In genomic region chr3:172106989-172107388, GRCh38 we compare ENCODE assay signal across 8 cellular contexts.
A peak's percentile ranks its signal among the peaks of the same experiment; 100 is the strongest.
DNase-seq lines count a peak whose midpoint lies in the region; ATAC-seq and TF ChIP-seq lines count a peak whose summit lies in the region.

No MANE protein-coding gene starts in this region.

- H3K27me3 Mint-ChIP-seq in WTC11 (ENCODE audit: low read depth): no peaks in the 10 kb centered on the region
- no peaks in the 10 kb centered on the region for H3K27me3 Mint-ChIP-seq in dendritic cell treated with granulocyte-macrophage colony-stimulating factor and Interleukin-4, amounts not matched to agents 40 ng/mL and 50 ng/mL, for 4 days

- WGBS in GM23248 (ENCODE audit: low coverage in 1 of 2, low lambda C conversion rate in 2 of 2, missing lambda C conversion rate in 2 of 2), 2 experiments: 73 to 74% methylated on average over 7 of the region's 7 CpGs

- no peaks in the 10 kb centered on the region for H3K36me3 Mint-ChIP-seq in WTC11
- H3K36me3 Mint-ChIP-seq in dendritic cell treated with granulocyte-macrophage colony-stimulating factor and Interleukin-4, amounts not matched to agents 40 ng/mL and 50 ng/mL, for 4 days (ENCODE audit: low read depth): peaks cover 18% of the 10 kb centered on the region

- no peak for TF ChIP-seq CTCF in WTC11 (IDR thresholded peaks at IDR 0.05)

- POLR2A ChIA-PET in WTC11 (lab: Charles Lee): no interaction called here

- H3K4me3 ChIP-seq in skeletal muscle tissue (ENCODE audit: low read length in 3 of 3) (no peak overlapping the region), GM23248 (no peak overlapping the region)

- peaks cover 41% of the 10 kb centered on the region for H4K20me1 ChIP-seq in GM23248 (ENCODE audit: insufficient read depth)

- H3K4me1 Mint-ChIP-seq in WTC11: peaks cover 82% of the 10 kb centered on the region
- peaks cover 64% of the 10 kb centered on the region for H3K4me1 Mint-ChIP-seq in dendritic cell treated with granulocyte-macrophage colony-stimulating factor and Interleukin-4, amounts not matched to agents 40 ng/mL and 50 ng/mL, for 4 days (ENCODE audit: low read depth)

- CTCF ChIA-PET in WTC11 (lab: Charles Lee): no interaction called here

- peaks cover 5 to 25% (median 25%) of the 10 kb centered on the region in 3 donors for H3K4me1 ChIP-seq in skeletal muscle tissue (ENCODE audit: control insufficient read depth in 3 of 3, insufficient read depth in 3 of 3, low read length in 3 of 3)
- H3K4me1 ChIP-seq in GM23248 (ENCODE audit: insufficient read depth): peaks cover 57% of the 10 kb centered on the region

- ATAC-seq in GM19468 (IDR thresholded peaks at IDR 0.05; ENCODE audit: extremely low read depth, unreplicated experiment): peak; percentile 10
- peak; percentile 50 for ATAC-seq in HG03460 (IDR thresholded peaks at IDR 0.05; ENCODE audit: unreplicated experiment)
- ATAC-seq in WTC11: no peak

- no peaks in the 10 kb centered on the region for H3K9me2 ChIP-seq in GM23248 (ENCODE audit: insufficient read depth)

- intact Hi-C loops in dendritic cell treated with granulocyte-macrophage colony-stimulating factor and Interleukin-4, amounts not matched to agents 40 ng/mL and 50 ng/mL, for 4 days (cut with micrococcal nuclease): loop anchor here (5.0 kb wide), 1 partner anchor 65 kb away; no protein-coding TSS in a partner anchor

- H3K9me3 ChIP-seq in skeletal muscle tissue (ENCODE audit: control insufficient read depth in 3 of 3, low read length in 3 of 3) (no peaks in the 10 kb centered on the region), GM23248 (ENCODE audit: low read depth) (no peaks in the 10 kb centered on the region)

- no peaks in the 10 kb centered on the region for H3K9me3 Mint-ChIP-seq in WTC11
- H3K9me3 Mint-ChIP-seq in dendritic cell treated with granulocyte-macrophage colony-stimulating factor and Interleukin-4, amounts not matched to agents 40 ng/mL and 50 ng/mL, for 4 days: no peaks in the 10 kb centered on the region

- peak overlapping the region; percentile 4 for H3K27ac ChIP-seq in skeletal muscle tissue (ENCODE audit: low read depth, low read length)
- no peak overlapping the region; the same call in 1 of the 2 replicates for H3K27ac ChIP-seq in GM23248

- peaks cover 76% of the 10 kb centered on the region for H3F3A ChIP-seq in GM23248 (ENCODE audit: insufficient read depth)

- no peaks in the 10 kb centered on the region for H3K27me3 ChIP-seq in skeletal muscle tissue (ENCODE audit: control insufficient read depth in 3 of 3, insufficient read depth in 3 of 3, low read length in 3 of 3)
- H3K27me3 ChIP-seq in GM23248 (replicated peaks; ENCODE audit: insufficient read depth): no peaks in the 10 kb centered on the region

- peak overlapping the region; percentile 89 for H3K27ac Mint-ChIP-seq in WTC11
- H3K27ac Mint-ChIP-seq in dendritic cell treated with granulocyte-macrophage colony-stimulating factor and Interleukin-4, amounts not matched to agents 40 ng/mL and 50 ng/mL, for 4 days: peak overlapping the region; percentile 90

- no peaks in the 10 kb centered on the region for H3K36me3 ChIP-seq in skeletal muscle tissue (ENCODE audit: control insufficient read depth in 3 of 3, insufficient read depth in 3 of 3, low read length in 3 of 3)
- H3K36me3 ChIP-seq in GM23248 (ENCODE audit: low read depth): peaks cover 2% of the 10 kb centered on the region; the same call in 1 of the 2 replicates

- in situ Hi-C loops in GM23248 (cut with MboI): no loop called here

- H3K4me3 Mint-ChIP-seq in WTC11: no peak overlapping the region
- peak overlapping the region; percentile 68 for H3K4me3 Mint-ChIP-seq in dendritic cell treated with granulocyte-macrophage colony-stimulating factor and Interleukin-4, amounts not matched to agents 40 ng/mL and 50 ng/mL, for 4 days

- no peak overlapping the region for H2AFZ ChIP-seq in GM23248

- H3K9ac ChIP-seq in skeletal muscle tissue (ENCODE audit: low read depth in 1 of 3, low read length in 3 of 3) (no peak overlapping the region), GM23248 (no peak overlapping the region)

- DNase-seq in WTC11 (ENCODE audit: low spot score) (no peak), GM23248 (no peak), SHP77 (lab: John Stamatoyannopoulos, UW) (no peak), AG20443 (ENCODE audit: low spot score) (no peak)

- H3K4me2 ChIP-seq in GM23248 (ENCODE audit: unreplicated experiment): no peak overlapping the region

- peaks cover 100% of the 10 kb centered on the region for H3K79me2 ChIP-seq in GM23248 (ENCODE audit: insufficient read depth)

TF ChIP-seq in WTC11, 78 proteins besides CTCF, POLR2A, EP300 and RAD21:
- TF ChIP-seq CBFB (CRISPR knock-in tag; IDR thresholded peaks at IDR 0.05; ENCODE audit: low read depth): no peak
- no peak for TF ChIP-seq GTF2I (CRISPR knock-in tag; conservative IDR thresholded peaks at IDR 0.05)
- TF ChIP-seq SMAD3 (CRISPR knock-in tag; IDR thresholded peaks at IDR 0.05; ENCODE audit: borderline replicate concordance): no peak
- TF ChIP-seq RELA (CRISPR knock-in tag; IDR thresholded peaks at IDR 0.05; ENCODE audit: borderline replicate concordance): no peak
